10 cellular contexts compared by ENCODE assay signal in genomic region chr5:7876867-7877266, GRCh38. TPM values are rescaled to one million over a fixed set of nuclear protein-coding genes. Genes with fewer than 3 reads are reported as not detected.
DNase-seq lines count a peak whose midpoint lies in the region; ATAC-seq lines count a peak whose summit lies in the region.
"Had no signal": no experiment of that assay in that cellular context is flagged by ENCODE, and none has a peak within 500 bp of the region (broad histone marks: within the 10 kb centered on the region; RNA-seq: fewer than 3 reads in every experiment).

No MANE protein-coding gene starts in this region.

- H3K36me3 ChIP-seq in SJSA1 = peaks cover 98% of the 10 kb centered on the region

- peak overlapping the region; percentile 11 for H3K27ac Mint-ChIP-seq in memory B cell

- no peak overlapping the region for H3K4me3 ChIP-seq in SJSA1
- H3K4me3 ChIP-seq: SK-N-MC, thyroid gland had no signal

- H3K9me3 ChIP-seq in SJSA1 (replicated peaks) = no peaks in the 10 kb centered on the region
- H3K9me3 ChIP-seq: thyroid gland had no signal

- DNase-seq in activated CD4-positive, CD25-positive, alpha-beta regulatory T cell (lab: John Stamatoyannopoulos, UW) = no peak
- peak; percentile 41 to 62 for DNase-seq in SJSA1 (ENCODE audit: low read depth in 1 of 2, low spot score in 2 of 2)
- no peak for DNase-seq in memory B cell (ENCODE audit: low spot score in 2 of 2)
- DNase-seq in NCI-H82 (lab: John Stamatoyannopoulos, UW) = no peak
- no peak for DNase-seq in GF-D8 (lab: John Stamatoyannopoulos, UW)
- DNase-seq in NCI-H526 (lab: John Stamatoyannopoulos, UW) = no peak
- DNase-seq: thyroid gland had no signal

- no peaks in the 10 kb centered on the region for H3K27me3 ChIP-seq in SJSA1 (replicated peaks)
- H3K27me3 ChIP-seq: thyroid gland had no signal

- H3K4me1 ChIP-seq in SJSA1 (replicated peaks) = peaks cover 23% of the 10 kb centered on the region

- peak overlapping the region; percentile 24 for H3K27ac ChIP-seq in SJSA1
- H3K27ac ChIP-seq: SK-N-MC, thyroid gland had no signal

- H3K9me3 Mint-ChIP-seq in memory B cell = no peaks in the 10 kb centered on the region

- peaks cover 28% of the 10 kb centered on the region for H3K4me1 Mint-ChIP-seq in memory B cell

- H3K4me3 Mint-ChIP-seq in memory B cell = no peak overlapping the region

- ATAC-seq in activated CD4-positive, CD25-positive, alpha-beta regulatory T cell treated with anti-CD3 and anti-CD28 coated beads, Interleukin-2, amount 50 U/mL, for 24 hours = peak; percentile 82 to 83
- ATAC-seq in HG02678 (IDR thresholded peaks at IDR 0.05; ENCODE audit: unreplicated experiment) (peak; percentile 28), memory B cell (ENCODE audit: low read depth) (no peak)

- H3K27me3 Mint-ChIP-seq in memory B cell = no peaks in the 10 kb centered on the region

- peaks cover 32% of the 10 kb centered on the region for H3K36me3 Mint-ChIP-seq in memory B cell

RNA-seq across cellular contexts. Expression of gene MTRR, which starts 7.9 kb away (rescaled TPM):
- 37.5 and 52.1 TPM in 2 replicates for total RNA-seq in SJSA1 (2014; rRNA removed; shearing (Covaris generic))

RNA-seq across cellular contexts. Expression of gene FASTKD3, which starts 8.0 kb away (rescaled TPM):
- total RNA-seq in SJSA1 (2014; rRNA removed; shearing (Covaris generic)) = 7.3 and 23.6 TPM in 2 replicates

RNA-seq across cellular contexts. Expression of gene CFAP90, which starts 25.9 kb away (rescaled TPM):
- not detected in 2 replicates for total RNA-seq in SJSA1 (2014; rRNA removed; shearing (Covaris generic))

Comparison
In these comparisons a context has a peak if more than half of its experiments do, and no peak if none do; other contexts are left out.
1. DNase-seq: peak in SJSA1 (2 of 2); none in activated CD4-positive, CD25-positive, alpha-beta regulatory T cell (0 of 4), memory B cell (0 of 2), NCI-H82 (single experiment), GF-D8 (single experiment) and NCI-H526 (0 of 2).